ENCODE assay signal across 8 cellular contexts in the genomic region with DNA sequence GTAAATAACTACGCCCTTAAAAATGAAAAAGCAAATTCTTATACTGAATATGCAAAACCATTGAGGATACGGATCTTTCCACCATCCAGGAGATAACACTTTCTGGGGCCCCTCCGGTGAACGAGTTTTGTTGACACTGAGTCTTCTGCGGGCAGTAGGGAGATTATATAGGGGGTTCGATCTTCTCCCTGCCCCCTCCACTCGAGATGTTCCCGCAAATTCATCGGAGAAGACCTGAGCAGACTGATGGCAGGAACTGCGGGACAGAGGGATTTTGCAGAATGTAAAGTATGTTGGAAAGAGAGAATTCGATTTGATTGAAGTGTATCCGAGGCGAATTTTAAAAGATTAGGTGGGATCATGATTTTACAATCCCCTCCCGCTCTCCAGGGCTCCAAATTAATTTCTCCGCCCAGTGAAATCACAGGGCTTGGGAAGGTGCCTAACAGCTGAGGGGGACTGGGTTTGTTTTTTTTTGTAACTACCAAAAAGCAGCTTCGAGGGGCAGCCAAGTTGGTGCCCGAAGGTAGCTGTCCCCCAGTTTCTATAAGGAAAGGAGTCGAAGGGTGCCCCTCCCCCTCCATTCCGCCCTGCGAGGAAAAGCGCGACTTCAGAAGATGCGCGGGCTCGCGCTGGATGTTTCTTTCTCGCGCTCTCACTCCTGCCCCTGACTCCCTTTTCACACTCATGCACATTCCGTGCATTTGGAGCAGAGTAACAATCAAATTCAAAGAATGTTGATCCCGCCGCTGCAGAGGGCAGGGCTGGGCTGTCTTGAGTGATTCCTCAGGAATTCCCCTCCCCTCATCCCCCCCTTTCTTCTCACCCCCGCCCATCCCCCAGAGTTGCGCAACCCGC. TPM values are rescaled to one million over a fixed set of nuclear protein-coding genes. Genes with fewer than 3 reads are reported as not detected.
A peak's percentile ranks its signal among the peaks of the same experiment; 100 is the strongest.
DNase-seq lines count a peak whose midpoint lies in the region; ATAC-seq and TF ChIP-seq lines count a peak whose summit lies in the region.

No MANE protein-coding gene starts in this region.

- H3K4me3 Mint-ChIP-seq in T-helper 1 cell treated with Interleukin-12 subunit alpha and Interleukin-12 subunit beta and Interleukin-4 antibody, amounts not matched to agents 30 μg/mL and 1 μg/mL, for 36 hours: peak overlapping the region; percentile 86

- no peaks in the 10 kb centered on the region for H3K9me3 Mint-ChIP-seq in T-helper 1 cell treated with Interleukin-12 subunit alpha and Interleukin-12 subunit beta and Interleukin-4 antibody, amounts not matched to agents 30 μg/mL and 1 μg/mL, for 36 hours

- ATAC-seq in foreskin keratinocyte (peak; percentile 39), sciatic nerve (peak; percentile 6), HG03571 (IDR thresholded peaks at IDR 0.05; ENCODE audit: unreplicated experiment) (no peak)

- no peaks in the 10 kb centered on the region for H3K36me3 ChIP-seq in WERI-Rb-1

- peaks cover 17% of the 10 kb centered on the region for H3K4me1 Mint-ChIP-seq in T-helper 1 cell treated with Interleukin-12 subunit alpha and Interleukin-12 subunit beta and Interleukin-4 antibody, amounts not matched to agents 30 μg/mL and 1 μg/mL, for 36 hours (ENCODE audit: low read depth)

- no peak for DNase-seq in T-helper 1 cell
- DNase-seq in WERI-Rb-1: no peak
- peak in 1 of 2 donors; percentile 33 for DNase-seq in foreskin keratinocyte
- DNase-seq in sciatic nerve (ENCODE audit: low spot score): peak; percentile 58
- no peak for DNase-seq in dedifferentiated amniotic fluid mesenchymal stem cell (ENCODE audit: extremely low spot score)
- no peak for DNase-seq in D341Med (ENCODE audit: low spot score)

- H3K27me3 ChIP-seq in WERI-Rb-1 (ENCODE audit: insufficient read depth, low read depth, severe bottlenecking): peaks cover 85% of the 10 kb centered on the region
- peaks cover 29% of the 10 kb centered on the region for H3K27me3 ChIP-seq in foreskin keratinocyte

- intact Hi-C loops in sciatic nerve (cut with DNase I): loop anchor here (5.0 kb wide), 1 partner anchor 797 kb away; no protein-coding TSS in a partner anchor

- peak overlapping the region; percentile 72 for H3K27ac Mint-ChIP-seq in T-helper 1 cell treated with Interleukin-12 subunit alpha and Interleukin-12 subunit beta and Interleukin-4 antibody, amounts not matched to agents 30 μg/mL and 1 μg/mL, for 36 hours

- no peaks in the 10 kb centered on the region for H3K4me1 ChIP-seq in foreskin keratinocyte

- no peaks in the 10 kb centered on the region for H3K9me3 ChIP-seq in WERI-Rb-1 (ENCODE audit: severe bottlenecking)

- TF ChIP-seq CTCF in WERI-Rb-1 (IDR thresholded peaks at IDR 0.05; ENCODE audit: low read depth, low read length) (no peak), foreskin keratinocyte (conservative IDR thresholded peaks at IDR 0.05) (no peak)

- peaks cover 79% of the 10 kb centered on the region for H3K27me3 Mint-ChIP-seq in T-helper 1 cell treated with Interleukin-12 subunit alpha and Interleukin-12 subunit beta and Interleukin-4 antibody, amounts not matched to agents 30 μg/mL and 1 μg/mL, for 36 hours (ENCODE audit: low read depth)

- H3K36me3 Mint-ChIP-seq in T-helper 1 cell treated with Interleukin-12 subunit alpha and Interleukin-12 subunit beta and Interleukin-4 antibody, amounts not matched to agents 30 μg/mL and 1 μg/mL, for 36 hours (ENCODE audit: low read depth): no peaks in the 10 kb centered on the region

- H3K27ac ChIP-seq in WERI-Rb-1: no peak overlapping the region
- no peak overlapping the region for H3K27ac ChIP-seq in foreskin keratinocyte

- H3K4me3 ChIP-seq in WERI-Rb-1 (ENCODE audit: low read depth, low read length): peak overlapping the region; percentile 7; the same call in 1 of the 2 replicates

RNA-seq across cellular contexts. Expression of gene TMEM255A, which starts 1.2 kb away (rescaled TPM):
- total RNA-seq in foreskin keratinocyte (0.07 TPM in 1 of 2 replicates, not detected in the other), sciatic nerve (16.4 TPM)
- polyA plus RNA-seq in foreskin keratinocyte: 0.04 TPM in 1 of 2 replicates, not detected in the other

RNA-seq across cellular contexts. Expression of gene ATP1B4, which starts 51.8 kb away (rescaled TPM):
- total RNA-seq in foreskin keratinocyte: not detected in 2 replicates
- polyA plus RNA-seq in foreskin keratinocyte: not detected in 2 replicates
- total RNA-seq in sciatic nerve: not detected

RNA-seq across cellular contexts. Expression of gene ZBTB33, which starts 59.5 kb away (rescaled TPM):
- total RNA-seq in foreskin keratinocyte (15.9 and 16.2 TPM in 2 replicates), sciatic nerve (11.1 TPM)
- polyA plus RNA-seq in foreskin keratinocyte: 3.8 and 4.2 TPM in 2 replicates

Comparison
In these comparisons a context has a peak if more than half of its experiments do, and no peak if none do; other contexts are left out.
1. RNA of gene TMEM255A, which starts 1.2 kb away (total RNA-seq): 16.4 TPM in sciatic nerve (single experiment); 0.07 TPM in foreskin keratinocyte; every median in the first group is over 10 times any median in the second.